ENCODE assay signal across 17 cellular contexts in genomic region chr14:74504874-74505617, GRCh38. TPM values are rescaled to one million over a fixed set of nuclear protein-coding genes. Genes with fewer than 3 reads are reported as not detected.
DNase-seq lines count a peak whose midpoint lies in the region; ATAC-seq and TF ChIP-seq lines count a peak whose summit lies in the region.
"Had no signal": no experiment of that assay in that cellular context is flagged by ENCODE, and none has a peak within 500 bp of the region (broad histone marks: within the 10 kb centered on the region; RNA-seq: fewer than 3 reads in every experiment).

No MANE protein-coding gene starts in this region.

- H2AFZ ChIP-seq in neuronal stem cell (ENCODE audit: low read length) = no peak overlapping the region

- no peak overlapping the region for H2BK15ac ChIP-seq in neuronal stem cell (ENCODE audit: low read length)

- WGBS in neuronal stem cell (ENCODE audit: extremely low coverage in 2 of 2, insufficient read length in 2 of 2, insufficient replicate concordance in 1 of 2), 2 donors = no CpG with 5 or more reads among the region's 17 CpGs

- peak overlapping the region; percentile 20 for H2AK5ac ChIP-seq in neuronal stem cell (ENCODE audit: low read depth, low read length)

- peak overlapping the region; percentile 66 for H3K18ac ChIP-seq in neuronal stem cell (ENCODE audit: low read length)

- H3K4me3 ChIP-seq in RWPE2 (ENCODE audit: severe bottlenecking) (no peak overlapping the region), neuronal stem cell (ENCODE audit: low read length in 2 of 2) (no peak overlapping the region)
- H3K4me3 ChIP-seq: SJSA1 had no signal

- H2BK5ac ChIP-seq in neuronal stem cell (ENCODE audit: low read length) = no peak overlapping the region

- H4K8ac ChIP-seq in neuronal stem cell (ENCODE audit: low read depth, low read length) = no peak overlapping the region

- H2BK12ac ChIP-seq in neuronal stem cell (ENCODE audit: low read length) = no peak overlapping the region

- peak; percentile 1 for DNase-seq in activated naive CD4-positive, alpha-beta T cell treated with anti-CD3 and anti-CD28 coated beads, Interleukin-2, amount 50 U/mL, for 16 hours
- no peak for DNase-seq in activated naive CD4-positive, alpha-beta T cell treated with Interleukin-2 at 50 U/mL for 16 hours
- peak; percentile 1 for DNase-seq in Daoy (ENCODE audit: low read depth)
- DNase-seq in RWPE2 (ENCODE audit: low spot score) = peak; percentile 56
- DNase-seq in neuronal stem cell (ENCODE audit: low spot score) = no peak
- DNase-seq in NCI-H748 treated with DMSO at 0.1 percent for 48 hours (lab: John Stamatoyannopoulos, UW) = no peak
- DNase-seq: CD8-positive, alpha-beta T cell; DMS153; EL; KBM-7; MV-4-11; NCI-H1417; NCI-H187 treated with DMSO at 0.1 percent for 48 hours; NCI-H2171 treated with DMSO at 0.1 percent for 48 hours; NCI-H510A treated with DMSO at 0.1 percent for 48 hours had no signal

- no peak overlapping the region for H2BK120ac ChIP-seq in neuronal stem cell (ENCODE audit: low read depth, low read length)

- H4K91ac ChIP-seq in neuronal stem cell (ENCODE audit: low read depth, low read length, poor library complexity) = no peak overlapping the region

- H3K9ac ChIP-seq in neuronal stem cell (ENCODE audit: low read depth, low read length, poor library complexity) = no peak overlapping the region

- H3K36me3 ChIP-seq in RWPE2 (ENCODE audit: low read depth) = peaks cover 93% of the 10 kb centered on the region
- H3K36me3 ChIP-seq in neuronal stem cell (replicated peaks in 1 of 2; ENCODE audit: control insufficient read depth in 2 of 2, insufficient read depth in 2 of 2, low read length in 2 of 2) = no peaks in the 10 kb centered on the region
- H3K36me3 ChIP-seq: SJSA1 had no signal

- H3K79me1 ChIP-seq in neuronal stem cell (ENCODE audit: low read depth, low read length) = no peaks in the 10 kb centered on the region

- no peaks in the 10 kb centered on the region for H3K27me3 ChIP-seq in RWPE2 (ENCODE audit: insufficient read depth, poor library complexity, severe bottlenecking)
- no peaks in the 10 kb centered on the region for H3K27me3 ChIP-seq in neuronal stem cell (ENCODE audit: control insufficient read depth in 3 of 3, insufficient read depth in 3 of 3, low read depth in 1 of 3, low read length in 3 of 3)
- H3K27me3 ChIP-seq: SJSA1 had no signal

- no peak overlapping the region for H3K23ac ChIP-seq in neuronal stem cell (ENCODE audit: low read depth, low read length, poor library complexity)

- no peaks in the 10 kb centered on the region for H3K4me1 ChIP-seq in RWPE2 (ENCODE audit: insufficient read depth, poor library complexity, severe bottlenecking)
- peaks cover 16 to 31% of the 10 kb centered on the region in 2 donors for H3K4me1 ChIP-seq in neuronal stem cell (ENCODE audit: control insufficient read depth in 2 of 2, insufficient read depth in 1 of 2, low read depth in 1 of 2, low read length in 2 of 2)
- H3K4me1 ChIP-seq: SJSA1 had no signal

- no peak for TF ChIP-seq POLR2A in GM18505 (IDR thresholded peaks at IDR 0.05; ENCODE audit: borderline replicate concordance, extremely low read depth, insufficient read depth, insufficient read length)

- no peak overlapping the region for H3K4ac ChIP-seq in neuronal stem cell (ENCODE audit: low read length)

- H3K27ac ChIP-seq in RWPE2 (ENCODE audit: poor library complexity, severe bottlenecking) = no peak overlapping the region
- no peak overlapping the region for H3K27ac ChIP-seq in neuronal stem cell (replicated peaks; ENCODE audit: low read length)
- H3K27ac ChIP-seq: SJSA1 had no signal

- no peak overlapping the region for H3K4me2 ChIP-seq in neuronal stem cell (ENCODE audit: insufficient read depth, low read length, poor library complexity, severe bottlenecking)

- H3K9me3 ChIP-seq in RWPE2 (ENCODE audit: severe bottlenecking) (no peaks in the 10 kb centered on the region), neuronal stem cell (replicated peaks in 1 of 2; ENCODE audit: control insufficient read depth in 2 of 2, insufficient read depth in 1 of 2, low read depth in 1 of 2, low read length in 2 of 2) (no peaks in the 10 kb centered on the region)
- H3K9me3 ChIP-seq: SJSA1 had no signal

- H3K14ac ChIP-seq in neuronal stem cell (ENCODE audit: low read length) = no peak overlapping the region

- no peak for TF ChIP-seq CTCF in RWPE2 (IDR thresholded peaks at IDR 0.05; ENCODE audit: poor library complexity, severe bottlenecking)

- ATAC-seq in RWPE2 (ENCODE audit: low read depth) (no peak), GM18505 (IDR thresholded peaks at IDR 0.05; ENCODE audit: unreplicated experiment) (no peak)
- ATAC-seq: CD8-positive, alpha-beta T cell had no signal

RNA-seq across cellular contexts. Expression of gene ISCA2, which starts 11.5 kb away (rescaled TPM):
- 27.1 and 27.8 TPM in 2 replicates for total RNA-seq in Daoy (2014; rRNA removed; shearing (Covaris generic))
- polyA plus RNA-seq in neuronal stem cell (2013, experiment 1 of 2) = 60.9 TPM
- polyA plus RNA-seq in neuronal stem cell (2013, experiment 2 of 2) = 63.2 TPM

RNA-seq across cellular contexts. Expression of gene NPC2, which starts 11.9 kb away (rescaled TPM):
- 132 and 135 TPM in 2 replicates for total RNA-seq in Daoy (2014; rRNA removed; shearing (Covaris generic))
- polyA plus RNA-seq in neuronal stem cell (2013, experiment 1 of 2) = 596 TPM
- polyA plus RNA-seq in neuronal stem cell (2013, experiment 2 of 2) = 610 TPM

Comparison
In these comparisons a context has a peak if more than half of its experiments do, and no peak if none do; other contexts are left out.
1. DNase-seq: peak in activated naive CD4-positive, alpha-beta T cell treated with anti-CD3 and anti-CD28 coated beads, Interleukin-2, amount 50 U/mL, for 16 hours (single experiment), Daoy (single experiment) and RWPE2 (single experiment); none in activated naive CD4-positive, alpha-beta T cell treated with Interleukin-2 at 50 U/mL for 16 hours (single experiment), neuronal stem cell (single experiment) and NCI-H748 treated with DMSO at 0.1 percent for 48 hours (single experiment).